Comparison of ENCODE assay signal across 26 cellular contexts in genomic region chr17:81741049-81741593, GRCh38. TPM values are rescaled to one million over a fixed set of nuclear protein-coding genes. Genes with fewer than 3 reads are reported as not detected.
DNase-seq lines count a peak whose midpoint lies in the region; ATAC-seq lines count a peak whose summit lies in the region.
"Had no signal": no experiment of that assay in that cellular context is flagged by ENCODE, and none has a peak within 500 bp of the region (broad histone marks: within the 10 kb centered on the region; RNA-seq: fewer than 3 reads in every experiment).

No MANE protein-coding gene starts in this region.

- H3K4me1 ChIP-seq in mesenchymal stem cell (ENCODE audit: control insufficient read depth, insufficient read depth, low read depth, low read length): peaks cover 6% of the 10 kb centered on the region
- H3K4me1 ChIP-seq in aorta (ENCODE audit: control insufficient read depth in 1 of 2, insufficient read depth in 2 of 2, low read length in 2 of 2): no peaks in the 10 kb centered on the region
- H3K4me1 ChIP-seq: Caco-2, foreskin keratinocyte had no signal

- no peak overlapping the region for H3K4me2 ChIP-seq in mesenchymal stem cell (ENCODE audit: low read length, poor library complexity, severe bottlenecking)
- H3K4me2 ChIP-seq: BLaER1 had no signal

- H2BK5ac ChIP-seq in mesenchymal stem cell (ENCODE audit: low read depth, low read length, poor library complexity, severe bottlenecking): no peak overlapping the region

- peaks cover 0 to 3% of the 10 kb centered on the region in 2 experiments for H3K36me3 ChIP-seq in mesenchymal stem cell (ENCODE audit: control insufficient read depth in 1 of 2, insufficient read depth in 2 of 2, low read depth in 1 of 2, low read length in 2 of 2)
- H3K36me3 ChIP-seq in aorta (ENCODE audit: control insufficient read depth in 1 of 2, insufficient read depth in 2 of 2, low read length in 1 of 2): no peaks in the 10 kb centered on the region
- H3K36me3 ChIP-seq: BLaER1, MG63, upper lobe of left lung had no signal

- H2AK5ac ChIP-seq in mesenchymal stem cell (ENCODE audit: low read length, severe bottlenecking): no peak overlapping the region

- no peak overlapping the region for H2BK12ac ChIP-seq in mesenchymal stem cell (ENCODE audit: low read length in 2 of 2)

- H3K27ac ChIP-seq in mesenchymal stem cell (ENCODE audit: low read length, poor library complexity, severe bottlenecking) (no peak overlapping the region), aorta (ENCODE audit: low read depth in 1 of 2, low read length in 2 of 2) (no peak overlapping the region)
- H3K27ac ChIP-seq: BLaER1, foreskin keratinocyte, GM23248 had no signal

- 76% methylated on average over 21 of the region's 22 CpGs for WGBS in mesenchymal stem cell
- WGBS in aorta, 2 donors: 46 to 57% methylated on average over 18 to 22 of the region's 22 CpGs

- intact Hi-C loops in activated T-helper 1 cell treated with anti-CD3 and anti-CD28 coated beads, Interleukin-12 subunit alpha, Interleukin-12 subunit beta, Interleukin-2, Interleukin-4 antibody, amounts not matched to agents 30 ng/mL and 10 ng/mL and 1 ng/mL, durations not matched to agents 14 hours and 24 hours and 36 hours (cut with micrococcal nuclease): no loop called here
- intact Hi-C loops in aorta (cut with DNase I): no loop called here

- H3K23ac ChIP-seq in mesenchymal stem cell (ENCODE audit: low read length in 2 of 2): no peak overlapping the region

- POLR2A ChIA-PET in activated naive CD8-positive, alpha-beta T cell treated with anti-CD3 and anti-CD28 coated beads, Interleukin-2, amount 10 ng/mL, durations not matched to agents 7 days and 5 days (lab: Charles Lee): no interaction called here

- H3K4ac ChIP-seq in mesenchymal stem cell (ENCODE audit: low read depth in 1 of 2, low read length in 2 of 2): no peak overlapping the region

- no peak overlapping the region for H4K8ac ChIP-seq in mesenchymal stem cell (ENCODE audit: low read length)

- H2BK120ac ChIP-seq in mesenchymal stem cell (ENCODE audit: low read depth, low read length): no peak overlapping the region

- H3K9me3 Mint-ChIP-seq in activated naive CD8-positive, alpha-beta T cell treated with anti-CD3 and anti-CD28 coated beads, Interleukin-2, amount 10 ng/mL, durations not matched to agents 7 days and 5 days: no peaks in the 10 kb centered on the region
- H3K9me3 Mint-ChIP-seq in activated naive CD8-positive, alpha-beta T cell treated with anti-CD3 and anti-CD28 coated beads for 36 hours: no peaks in the 10 kb centered on the region
- H3K9me3 Mint-ChIP-seq in activated T-helper 1 cell treated with anti-CD3 and anti-CD28 coated beads, Interleukin-12 subunit alpha, Interleukin-12 subunit beta, Interleukin-2, Interleukin-4 antibody, amounts not matched to agents 30 ng/mL and 10 ng/mL and 1 ng/mL, durations not matched to agents 14 hours and 24 hours and 36 hours: no peaks in the 10 kb centered on the region
- H3K9me3 Mint-ChIP-seq: activated naive CD4-positive, alpha-beta T cell treated with anti-CD3 and anti-CD28 coated beads, Interleukin-2, amount 50 U/mL, for 72 hours; IgD-negative memory B cell had no signal

- H3K14ac ChIP-seq in mesenchymal stem cell (ENCODE audit: low read length in 2 of 2): peak overlapping the region in 1 of 2 experiments; percentile 44

- no peak overlapping the region for H3K9ac ChIP-seq in mesenchymal stem cell (ENCODE audit: low read length)
- H3K9ac ChIP-seq: BLaER1, GM23248 had no signal

- H2AFZ ChIP-seq in mesenchymal stem cell (ENCODE audit: low read depth, low read length): no peak overlapping the region
- H2AFZ ChIP-seq: GM23248 had no signal

- no peak overlapping the region for H3K18ac ChIP-seq in mesenchymal stem cell (ENCODE audit: low read depth in 1 of 2, low read length in 2 of 2)

- H3K79me1 ChIP-seq in mesenchymal stem cell (replicated peaks; ENCODE audit: low read length, poor library complexity, severe bottlenecking): no peaks in the 10 kb centered on the region

- H3K27me3 Mint-ChIP-seq in activated naive CD8-positive, alpha-beta T cell treated with anti-CD3 and anti-CD28 coated beads, Interleukin-2, amount 10 ng/mL, durations not matched to agents 7 days and 5 days: peaks cover 24% of the 10 kb centered on the region
- peaks cover 21% of the 10 kb centered on the region for H3K27me3 Mint-ChIP-seq in activated naive CD8-positive, alpha-beta T cell treated with anti-CD3 and anti-CD28 coated beads for 36 hours
- H3K27me3 Mint-ChIP-seq in activated T-helper 1 cell treated with anti-CD3 and anti-CD28 coated beads, Interleukin-12 subunit alpha, Interleukin-12 subunit beta, Interleukin-2, Interleukin-4 antibody, amounts not matched to agents 30 ng/mL and 10 ng/mL and 1 ng/mL, durations not matched to agents 14 hours and 24 hours and 36 hours (ENCODE audit: insufficient read depth): peaks cover 15% of the 10 kb centered on the region

- no peak overlapping the region for H3K4me3 Mint-ChIP-seq in activated naive CD8-positive, alpha-beta T cell treated with anti-CD3 and anti-CD28 coated beads, Interleukin-2, amount 10 ng/mL, durations not matched to agents 7 days and 5 days
- no peak overlapping the region for H3K4me3 Mint-ChIP-seq in activated naive CD8-positive, alpha-beta T cell treated with anti-CD3 and anti-CD28 coated beads for 36 hours
- no peak overlapping the region for H3K4me3 Mint-ChIP-seq in activated T-helper 1 cell treated with anti-CD3 and anti-CD28 coated beads, Interleukin-12 subunit alpha, Interleukin-12 subunit beta, Interleukin-2, Interleukin-4 antibody, amounts not matched to agents 30 ng/mL and 10 ng/mL and 1 ng/mL, durations not matched to agents 14 hours and 24 hours and 36 hours
- H3K4me3 Mint-ChIP-seq: IgD-negative memory B cell had no signal

- H3K4me3 ChIP-seq in mesenchymal stem cell (ENCODE audit: insufficient read depth in 1 of 2, low read depth in 1 of 2, low read length in 2 of 2) (no peak overlapping the region), aorta (ENCODE audit: low read length in 2 of 2) (no peak overlapping the region)
- H3K4me3 ChIP-seq: BLaER1, GM23248, lung, MG63 had no signal

- H3K36me3 Mint-ChIP-seq in activated naive CD8-positive, alpha-beta T cell treated with anti-CD3 and anti-CD28 coated beads, Interleukin-2, amount 10 ng/mL, durations not matched to agents 7 days and 5 days: no peaks in the 10 kb centered on the region
- no peaks in the 10 kb centered on the region for H3K36me3 Mint-ChIP-seq in activated naive CD8-positive, alpha-beta T cell treated with anti-CD3 and anti-CD28 coated beads for 36 hours
- H3K36me3 Mint-ChIP-seq in activated T-helper 1 cell treated with anti-CD3 and anti-CD28 coated beads, Interleukin-12 subunit alpha, Interleukin-12 subunit beta, Interleukin-2, Interleukin-4 antibody, amounts not matched to agents 30 ng/mL and 10 ng/mL and 1 ng/mL, durations not matched to agents 14 hours and 24 hours and 36 hours (ENCODE audit: low read depth): no peaks in the 10 kb centered on the region
- H3K36me3 Mint-ChIP-seq: activated naive CD4-positive, alpha-beta T cell treated with anti-CD3 and anti-CD28 coated beads, Interleukin-2, amount 50 U/mL, for 72 hours; IgD-negative memory B cell had no signal

- peak; percentile 37 for DNase-seq in activated naive CD8-positive, alpha-beta T cell treated with anti-CD3 and anti-CD28 coated beads, Interleukin-2, amount 10 ng/mL, durations not matched to agents 7 days and 5 days
- no peak for DNase-seq in activated naive CD8-positive, alpha-beta T cell treated with anti-CD3 and anti-CD28 coated beads for 36 hours
- no peak for DNase-seq in activated T-helper 1 cell treated with anti-CD3 and anti-CD28 coated beads, Interleukin-12 subunit alpha, Interleukin-12 subunit beta, Interleukin-2, Interleukin-4 antibody, amounts not matched to agents 30 ng/mL and 10 ng/mL and 1 ng/mL, durations not matched to agents 14 hours and 24 hours and 36 hours (ENCODE audit: low spot score)
- no peak for DNase-seq in mesenchymal stem cell
- DNase-seq in aorta: peak in 1 of 2 donors; percentile 70
- no peak for DNase-seq in ecto neural progenitor cell (ENCODE audit: low spot score)
- DNase-seq in HUDEP-2 (lab: John Stamatoyannopoulos, UW; ENCODE audit: unreplicated experiment in 76 of 76): no peak
- DNase-seq in NCI-H2227 (lab: John Stamatoyannopoulos, UW; ENCODE audit: unreplicated experiment): no peak
- DNase-seq: ACHN; activated CD4-positive, alpha-beta T cell treated with anti-CD3 and anti-CD28 coated beads for 4 hours; Caco-2; cerebellar nuclear complex; effector CD4-positive, alpha-beta T cell; EL; foreskin keratinocyte; GM23248; hypothalamus; NCI-H1436 treated with DMSO at 0.1 percent for 48 hours; stimulated activated CD4-positive, alpha-beta T cell treated with anti-CD3 and anti-CD28 coated beads, Interleukin-12 subunit alpha, Interleukin-12 subunit beta, amount 100 ng/mL, for 4 hours; stimulated activated CD4-positive, alpha-beta T cell treated with anti-CD3 and anti-CD28 coated beads, Interleukin-4, amount 100 ng/mL, for 4 hours had no signal

- H3K27me3 ChIP-seq in mesenchymal stem cell (ENCODE audit: control insufficient read depth in 1 of 2, insufficient read depth in 1 of 2, low read length in 2 of 2) (peaks cover 4 to 22% of the 10 kb centered on the region in 2 experiments), aorta (ENCODE audit: control insufficient read depth in 1 of 2, insufficient read depth in 2 of 2, low read length in 1 of 2) (no peaks in the 10 kb centered on the region)
- H3K27me3 ChIP-seq: BLaER1, foreskin keratinocyte, MG63, upper lobe of left lung had no signal

- H3K9me3 ChIP-seq in mesenchymal stem cell (ENCODE audit: control insufficient read depth, low read length) (no peaks in the 10 kb centered on the region), aorta (ENCODE audit: control insufficient read depth, low read length) (no peaks in the 10 kb centered on the region)
- H3K9me3 ChIP-seq: BLaER1, Caco-2, MG63, upper lobe of left lung had no signal

- H2BK15ac ChIP-seq in mesenchymal stem cell (ENCODE audit: low read depth, poor library complexity, severe bottlenecking): no peak overlapping the region

- H3K4me1 Mint-ChIP-seq in activated naive CD8-positive, alpha-beta T cell treated with anti-CD3 and anti-CD28 coated beads, Interleukin-2, amount 10 ng/mL, durations not matched to agents 7 days and 5 days: no peaks in the 10 kb centered on the region
- peaks cover 2% of the 10 kb centered on the region for H3K4me1 Mint-ChIP-seq in activated naive CD8-positive, alpha-beta T cell treated with anti-CD3 and anti-CD28 coated beads for 36 hours
- H3K4me1 Mint-ChIP-seq in activated T-helper 1 cell treated with anti-CD3 and anti-CD28 coated beads, Interleukin-12 subunit alpha, Interleukin-12 subunit beta, Interleukin-2, Interleukin-4 antibody, amounts not matched to agents 30 ng/mL and 10 ng/mL and 1 ng/mL, durations not matched to agents 14 hours and 24 hours and 36 hours (ENCODE audit: low read depth): no peaks in the 10 kb centered on the region
- H3K4me1 Mint-ChIP-seq: IgD-negative memory B cell had no signal

- H4K91ac ChIP-seq in mesenchymal stem cell (ENCODE audit: low read length): peak overlapping the region; percentile 18

- no peak overlapping the region for H3K27ac Mint-ChIP-seq in activated naive CD8-positive, alpha-beta T cell treated with anti-CD3 and anti-CD28 coated beads, Interleukin-2, amount 10 ng/mL, durations not matched to agents 7 days and 5 days
- H3K27ac Mint-ChIP-seq in activated naive CD8-positive, alpha-beta T cell treated with anti-CD3 and anti-CD28 coated beads for 36 hours: no peak overlapping the region
- H3K27ac Mint-ChIP-seq in activated T-helper 1 cell treated with anti-CD3 and anti-CD28 coated beads, Interleukin-12 subunit alpha, Interleukin-12 subunit beta, Interleukin-2, Interleukin-4 antibody, amounts not matched to agents 30 ng/mL and 10 ng/mL and 1 ng/mL, durations not matched to agents 14 hours and 24 hours and 36 hours: peak overlapping the region; percentile 44
- H3K27ac Mint-ChIP-seq: activated naive CD4-positive, alpha-beta T cell treated with anti-CD3 and anti-CD28 coated beads, Interleukin-2, amount 50 U/mL, for 72 hours; IgD-negative memory B cell had no signal

- ATAC-seq in activated naive CD8-positive, alpha-beta T cell treated with anti-CD3 and anti-CD28 coated beads, Interleukin-2, amount 10 ng/mL, durations not matched to agents 7 days and 5 days (ENCODE audit: low read depth): peak; percentile 21
- peak; percentile 19 for ATAC-seq in aorta (ENCODE audit: low FRiP score)

RNA-seq across cellular contexts. Expression of gene SLC25A10, which starts 29.0 kb away (rescaled TPM):
- total RNA-seq in activated naive CD8-positive, alpha-beta T cell treated with anti-CD3 and anti-CD28 coated beads, Interleukin-2, amount 10 ng/mL, durations not matched to agents 7 days and 5 days: 10 to 100 TPM; 22.0 to 25.1 TPM
- total RNA-seq in activated naive CD8-positive, alpha-beta T cell treated with anti-CD3 and anti-CD28 coated beads for 36 hours: 10 to 100 TPM; 41.0 to 43.4 TPM
- 45.7 and 49.6 TPM in 2 replicates for total RNA-seq in activated T-helper 1 cell treated with anti-CD3 and anti-CD28 coated beads, Interleukin-12 subunit alpha, Interleukin-12 subunit beta, Interleukin-2, Interleukin-4 antibody, amounts not matched to agents 30 ng/mL and 10 ng/mL and 1 ng/mL, durations not matched to agents 14 hours and 24 hours and 36 hours
- 4.5 TPM for polyA plus RNA-seq in mesenchymal stem cell (2013, experiment 1 of 2)
- 4.1 TPM for polyA plus RNA-seq in mesenchymal stem cell (2013, experiment 2 of 2)
- 1 to 10 TPM; 2.1 to 3.0 TPM for total RNA-seq in aorta
- 1 to 10 TPM; 2.9 to 6.4 TPM for polyA plus RNA-seq in aorta

RNA-seq across cellular contexts. Expression of gene MRPL12, which starts 38.0 kb away (rescaled TPM):
- total RNA-seq in activated naive CD8-positive, alpha-beta T cell treated with anti-CD3 and anti-CD28 coated beads, Interleukin-2, amount 10 ng/mL, durations not matched to agents 7 days and 5 days: 10 to 100 TPM; 55.1 to 59.2 TPM
- total RNA-seq in activated naive CD8-positive, alpha-beta T cell treated with anti-CD3 and anti-CD28 coated beads for 36 hours: 100 to 1,000 TPM; 211 to 227 TPM
- total RNA-seq in activated T-helper 1 cell treated with anti-CD3 and anti-CD28 coated beads, Interleukin-12 subunit alpha, Interleukin-12 subunit beta, Interleukin-2, Interleukin-4 antibody, amounts not matched to agents 30 ng/mL and 10 ng/mL and 1 ng/mL, durations not matched to agents 14 hours and 24 hours and 36 hours: 232 TPM in 2 replicates
- 57.7 TPM for polyA plus RNA-seq in mesenchymal stem cell (2013, experiment 1 of 2)
- polyA plus RNA-seq in mesenchymal stem cell (2013, experiment 2 of 2): 59.4 TPM
- 10 to 100 TPM; 21.1 to 27.1 TPM for total RNA-seq in aorta
- polyA plus RNA-seq in aorta: 10 to 100 TPM; 40.1 to 57.7 TPM

RNA-seq across cellular contexts. Expression of gene HGS, which starts 57.3 kb away (rescaled TPM):
- total RNA-seq in activated naive CD8-positive, alpha-beta T cell treated with anti-CD3 and anti-CD28 coated beads, Interleukin-2, amount 10 ng/mL, durations not matched to agents 7 days and 5 days: 100 to 1,000 TPM; 152 to 164 TPM
- 100 to 1,000 TPM in 1 of 2 experiments, 10 to 100 TPM in 1; 99.3 to 107 TPM for total RNA-seq in activated naive CD8-positive, alpha-beta T cell treated with anti-CD3 and anti-CD28 coated beads for 36 hours
- 133 and 144 TPM in 2 replicates for total RNA-seq in activated T-helper 1 cell treated with anti-CD3 and anti-CD28 coated beads, Interleukin-12 subunit alpha, Interleukin-12 subunit beta, Interleukin-2, Interleukin-4 antibody, amounts not matched to agents 30 ng/mL and 10 ng/mL and 1 ng/mL, durations not matched to agents 14 hours and 24 hours and 36 hours
- polyA plus RNA-seq in mesenchymal stem cell (2013, experiment 1 of 2): 51.0 TPM
- polyA plus RNA-seq in mesenchymal stem cell (2013, experiment 2 of 2): 49.3 TPM
- total RNA-seq in aorta: 10 to 100 TPM; 88.1 to 88.7 TPM
- polyA plus RNA-seq in aorta: 100 to 1,000 TPM in 1 of 2 donors, 10 to 100 TPM in 1; 49.1 to 277 TPM

RNA-seq across cellular contexts. Expression of gene ARL16, which starts 57.5 kb away (rescaled TPM):
- total RNA-seq in activated naive CD8-positive, alpha-beta T cell treated with anti-CD3 and anti-CD28 coated beads, Interleukin-2, amount 10 ng/mL, durations not matched to agents 7 days and 5 days: 10 to 100 TPM; 17.7 to 19.0 TPM
- 10 to 100 TPM; 17.9 to 19.2 TPM for total RNA-seq in activated naive CD8-positive, alpha-beta T cell treated with anti-CD3 and anti-CD28 coated beads for 36 hours
- 37.6 and 40.0 TPM in 2 replicates for total RNA-seq in activated T-helper 1 cell treated with anti-CD3 and anti-CD28 coated beads, Interleukin-12 subunit alpha, Interleukin-12 subunit beta, Interleukin-2, Interleukin-4 antibody, amounts not matched to agents 30 ng/mL and 10 ng/mL and 1 ng/mL, durations not matched to agents 14 hours and 24 hours and 36 hours
- 32.6 TPM for polyA plus RNA-seq in mesenchymal stem cell (2013, experiment 1 of 2)
- polyA plus RNA-seq in mesenchymal stem cell (2013, experiment 2 of 2): 33.3 TPM
- 10 to 100 TPM; 20.5 to 29.7 TPM for total RNA-seq in aorta
- polyA plus RNA-seq in aorta: 10 to 100 TPM; 38.4 to 87.4 TPM

Comparison
In these comparisons a context has a peak if more than half of its experiments do, and no peak if none do; other contexts are left out.
1. RNA of gene SLC25A10, which starts 29.0 kb away (total RNA-seq): 45.7 to 49.6 TPM in activated T-helper 1 cell treated with anti-CD3 and anti-CD28 coated beads, Interleukin-12 subunit alpha, Interleukin-12 subunit beta, Interleukin-2, Interleukin-4 antibody, amounts not matched to agents 30 ng/mL and 10 ng/mL and 1 ng/mL, durations not matched to agents 14 hours and 24 hours and 36 hours, 41.0 to 43.4 TPM in activated naive CD8-positive, alpha-beta T cell treated with anti-CD3 and anti-CD28 coated beads for 36 hours and 22.0 to 25.1 TPM in activated naive CD8-positive, alpha-beta T cell treated with anti-CD3 and anti-CD28 coated beads, Interleukin-2, amount 10 ng/mL, durations not matched to agents 7 days and 5 days; 2.1 to 3.0 TPM in aorta; every median in the first group is over 4 times any median in the second.